In the genomic region with DNA sequence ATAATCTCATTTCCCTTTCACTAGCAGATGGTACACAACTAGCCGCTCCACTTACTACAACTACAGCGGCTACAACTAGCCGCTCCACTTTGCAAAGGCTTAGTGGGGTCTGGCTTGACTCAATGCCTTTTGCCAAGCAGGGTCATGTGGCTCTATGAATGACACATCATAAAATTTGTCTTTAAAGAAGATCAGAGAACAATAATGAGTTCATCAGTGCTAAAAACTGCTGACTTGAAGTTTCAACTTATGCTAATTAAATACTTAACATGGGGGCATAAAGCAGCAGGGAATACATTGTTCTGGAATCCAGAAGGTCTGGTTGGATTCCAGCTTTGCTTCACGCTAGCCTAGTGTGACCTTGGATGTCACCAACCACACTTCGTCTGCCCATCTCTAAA, we compare ENCODE assay signal across 10 cellular contexts. TPM values are rescaled to one million over a fixed set of nuclear protein-coding genes. Genes with fewer than 3 reads are reported as not detected.
DNase-seq lines count a peak whose midpoint lies in the region; ATAC-seq and TF ChIP-seq lines count a peak whose summit lies in the region.
"Had no signal": no experiment of that assay in that cellular context is flagged by ENCODE, and none has a peak within 500 bp of the region (broad histone marks: within the 10 kb centered on the region; RNA-seq: fewer than 3 reads in every experiment).

No MANE protein-coding gene starts in this region.

- H3K4me3 ChIP-seq in mucosa of rectum (ENCODE audit: low read length in 2 of 2) (peak overlapping the region; percentile 17 to 25), vagina (no peak overlapping the region)
- H3K4me3 ChIP-seq: mucosa of descending colon had no signal

- TF ChIP-seq CTCF in natural killer cell (IDR thresholded peaks at IDR 0.05) (no peak), vagina (IDR thresholded peaks at IDR 0.05) (no peak)

- H3K9me3 Mint-ChIP-seq in natural killer cell, result no peaks in the 10 kb centered on the region
- H3K9me3 Mint-ChIP-seq in natural killer cell treated with Interleukin-12 subunit alpha and Interleukin-12 subunit beta and Interleukin-15 and Interleukin-18, amount 100 ng/mL, for 72 hours, result no peaks in the 10 kb centered on the region
- peaks cover 4% of the 10 kb centered on the region for H3K9me3 Mint-ChIP-seq in activated naive CD8-positive, alpha-beta T cell treated with anti-CD3 and anti-CD28 coated beads, Interleukin-2, amount 50 U/mL, for 24 hours

- H3K27ac ChIP-seq in mucosa of rectum (ENCODE audit: low read depth in 2 of 2, low read length in 2 of 2) (peak overlapping the region; percentile 90 to 95), vagina (peak overlapping the region; percentile 84)

- H3K4me1 ChIP-seq in mucosa of rectum (ENCODE audit: control insufficient read depth in 2 of 2, insufficient read depth in 2 of 2, low read length in 2 of 2) (peaks cover 33 to 36% of the 10 kb centered on the region in 2 donors), vagina (peaks cover 45% of the 10 kb centered on the region)

- H3K4me1 Mint-ChIP-seq in natural killer cell, result peaks cover 50 to 51% of the 10 kb centered on the region in 2 donors
- H3K4me1 Mint-ChIP-seq in natural killer cell treated with Interleukin-12 subunit alpha and Interleukin-12 subunit beta and Interleukin-15 and Interleukin-18, amount 100 ng/mL, for 72 hours (ENCODE audit: low read depth in 2 of 2), result peaks cover 28 to 38% of the 10 kb centered on the region in 2 donors
- H3K4me1 Mint-ChIP-seq in activated naive CD8-positive, alpha-beta T cell treated with anti-CD3 and anti-CD28 coated beads, Interleukin-2, amount 50 U/mL, for 24 hours, result peaks cover 73% of the 10 kb centered on the region

- H3K4me3 Mint-ChIP-seq in natural killer cell, result peak overlapping the region; percentile 49
- no peak overlapping the region for H3K4me3 Mint-ChIP-seq in natural killer cell treated with Interleukin-12 subunit alpha and Interleukin-12 subunit beta and Interleukin-15 and Interleukin-18, amount 100 ng/mL, for 72 hours
- H3K4me3 Mint-ChIP-seq in activated naive CD8-positive, alpha-beta T cell treated with anti-CD3 and anti-CD28 coated beads, Interleukin-2, amount 50 U/mL, for 24 hours, result no peak overlapping the region

- H3K36me3 ChIP-seq in mucosa of rectum (ENCODE audit: control insufficient read depth in 2 of 2, insufficient read depth in 2 of 2, low read length in 2 of 2), result peaks cover 7 to 13% of the 10 kb centered on the region in 2 donors
- peaks cover 0 to 10% of the 10 kb centered on the region in 2 donors for H3K36me3 ChIP-seq in vagina

- no peak for TF ChIP-seq POLR2A in vagina (IDR thresholded peaks at IDR 0.05)

- intact Hi-C loops in natural killer cell (cut with micrococcal nuclease), result loop anchor here (10.0 kb wide), 1 partner anchor 237 kb away; a partner anchor contains a TSS
- intact Hi-C loops in vagina (cut with DNase I), result no loop called here
- intact Hi-C loops in sciatic nerve (cut with DNase I), result no loop called here

- H3K27me3 ChIP-seq in mucosa of rectum (ENCODE audit: control insufficient read depth in 2 of 2, insufficient read depth in 2 of 2, low read length in 2 of 2) (no peaks in the 10 kb centered on the region), vagina (no peaks in the 10 kb centered on the region)

- DNase-seq in natural killer cell (no peak), vagina (ENCODE audit: extremely low spot score in 2 of 2) (no peak), sciatic nerve (ENCODE audit: low spot score) (no peak)
- no peak for DNase-seq in natural killer cell treated with Interleukin-12 subunit alpha and Interleukin-12 subunit beta and Interleukin-15 and Interleukin-18, amount 100 ng/mL, for 72 hours (ENCODE audit: low spot score)
- DNase-seq in activated naive CD8-positive, alpha-beta T cell treated with anti-CD3 and anti-CD28 coated beads, Interleukin-2, amount 50 U/mL, for 24 hours, result no peak
- DNase-seq: NCI-H226 had no signal

- H3K27me3 Mint-ChIP-seq in natural killer cell (ENCODE audit: low read depth in 2 of 2), result no peaks in the 10 kb centered on the region
- H3K27me3 Mint-ChIP-seq in natural killer cell treated with Interleukin-12 subunit alpha and Interleukin-12 subunit beta and Interleukin-15 and Interleukin-18, amount 100 ng/mL, for 72 hours, result peaks cover 0 to 4% of the 10 kb centered on the region in 2 donors
- H3K27me3 Mint-ChIP-seq in activated naive CD8-positive, alpha-beta T cell treated with anti-CD3 and anti-CD28 coated beads, Interleukin-2, amount 50 U/mL, for 24 hours, result no peaks in the 10 kb centered on the region

- no peaks in the 10 kb centered on the region for H3K9me3 ChIP-seq in mucosa of rectum (ENCODE audit: control insufficient read depth in 2 of 2, low read length in 2 of 2)
- no peaks in the 10 kb centered on the region for H3K9me3 ChIP-seq in vagina
- H3K9me3 ChIP-seq: mucosa of descending colon had no signal

- H3K27ac Mint-ChIP-seq in natural killer cell, result peak overlapping the region; percentile 27 to 99
- H3K27ac Mint-ChIP-seq in natural killer cell treated with Interleukin-12 subunit alpha and Interleukin-12 subunit beta and Interleukin-15 and Interleukin-18, amount 100 ng/mL, for 72 hours, result no peak overlapping the region
- peak overlapping the region; percentile 46 for H3K27ac Mint-ChIP-seq in activated naive CD8-positive, alpha-beta T cell treated with anti-CD3 and anti-CD28 coated beads, Interleukin-2, amount 50 U/mL, for 24 hours

- ATAC-seq in natural killer cell (no peak), GM21360 (IDR thresholded peaks at IDR 0.05; ENCODE audit: unreplicated experiment) (no peak), sciatic nerve (no peak), HG02981 (IDR thresholded peaks at IDR 0.05; ENCODE audit: unreplicated experiment) (no peak)
- ATAC-seq in natural killer cell treated with Interleukin-12 subunit alpha and Interleukin-12 subunit beta and Interleukin-15 and Interleukin-18, amount 100 ng/mL, for 72 hours, result no peak
- ATAC-seq in activated naive CD8-positive, alpha-beta T cell treated with anti-CD3 and anti-CD28 coated beads, Interleukin-2, amount 50 U/mL, for 24 hours, result no peak

- H3K36me3 Mint-ChIP-seq in natural killer cell, result peaks cover 10% of the 10 kb centered on the region
- peaks cover 7% of the 10 kb centered on the region for H3K36me3 Mint-ChIP-seq in natural killer cell treated with Interleukin-12 subunit alpha and Interleukin-12 subunit beta and Interleukin-15 and Interleukin-18, amount 100 ng/mL, for 72 hours
- peaks cover 34% of the 10 kb centered on the region for H3K36me3 Mint-ChIP-seq in activated naive CD8-positive, alpha-beta T cell treated with anti-CD3 and anti-CD28 coated beads, Interleukin-2, amount 50 U/mL, for 24 hours (ENCODE audit: low read depth)

- H3K9ac ChIP-seq in mucosa of rectum (ENCODE audit: low read depth in 1 of 2, low read length in 2 of 2), result peak overlapping the region; percentile 19 to 87

RNA-seq across cellular contexts. Expression of a gene that starts 2.0 kb away (rescaled TPM):
- total RNA-seq in natural killer cell, result 100 to 1,000 TPM in 1 of 3 donors, 10 to 100 TPM in 2; 72.4 to 102 (median 81.3) TPM
- 10 to 100 TPM; 18.9 to 29.0 TPM for total RNA-seq in natural killer cell treated with Interleukin-12 subunit alpha and Interleukin-12 subunit beta and Interleukin-15 and Interleukin-18, amount 100 ng/mL, for 72 hours
- 54.0 TPM for total RNA-seq in vagina
- 53.9 TPM for total RNA-seq in sciatic nerve

RNA-seq across cellular contexts. Expression of a gene that starts 17.1 kb away (rescaled TPM):
- 10 to 100 TPM; 25.0 to 37.3 (median 29.3) TPM for total RNA-seq in natural killer cell
- total RNA-seq in natural killer cell treated with Interleukin-12 subunit alpha and Interleukin-12 subunit beta and Interleukin-15 and Interleukin-18, amount 100 ng/mL, for 72 hours, result 10 to 100 TPM; 10.3 to 11.4 TPM
- 21.4 TPM for total RNA-seq in vagina
- 11.7 TPM for total RNA-seq in sciatic nerve

RNA-seq across cellular contexts. Expression of a gene that starts 17.2 kb away (rescaled TPM):
- total RNA-seq in natural killer cell (under 1 TPM; 0.28 to 0.70 (median 0.40) TPM), vagina (3.9 TPM), sciatic nerve (7.1 TPM)
- not detected for total RNA-seq in natural killer cell treated with Interleukin-12 subunit alpha and Interleukin-12 subunit beta and Interleukin-15 and Interleukin-18, amount 100 ng/mL, for 72 hours

RNA-seq across cellular contexts. Expression of a gene that starts 25.4 kb away (rescaled TPM):
- total RNA-seq in natural killer cell (10 to 100 TPM in 1 of 3 donors, 1 to 10 TPM in 2; 6.7 to 10.6 (median 8.6) TPM), vagina (6.6 TPM), sciatic nerve (9.9 TPM)
- 1 to 10 TPM; 9.8 to 9.9 TPM for total RNA-seq in natural killer cell treated with Interleukin-12 subunit alpha and Interleukin-12 subunit beta and Interleukin-15 and Interleukin-18, amount 100 ng/mL, for 72 hours

Comparison
In these comparisons a context has a peak if more than half of its experiments do, and no peak if none do; other contexts are left out.
1. H3K27ac Mint-ChIP-seq: peak in natural killer cell (2 of 2) and activated naive CD8-positive, alpha-beta T cell treated with anti-CD3 and anti-CD28 coated beads, Interleukin-2, amount 50 U/mL, for 24 hours (single experiment); none in natural killer cell treated with Interleukin-12 subunit alpha and Interleukin-12 subunit beta and Interleukin-15 and Interleukin-18, amount 100 ng/mL, for 72 hours (0 of 2).
2. H3K4me3 ChIP-seq: peak in mucosa of rectum (2 of 2); none in vagina (0 of 2).